15 cellular contexts compared by ENCODE assay signal in the genomic region with DNA sequence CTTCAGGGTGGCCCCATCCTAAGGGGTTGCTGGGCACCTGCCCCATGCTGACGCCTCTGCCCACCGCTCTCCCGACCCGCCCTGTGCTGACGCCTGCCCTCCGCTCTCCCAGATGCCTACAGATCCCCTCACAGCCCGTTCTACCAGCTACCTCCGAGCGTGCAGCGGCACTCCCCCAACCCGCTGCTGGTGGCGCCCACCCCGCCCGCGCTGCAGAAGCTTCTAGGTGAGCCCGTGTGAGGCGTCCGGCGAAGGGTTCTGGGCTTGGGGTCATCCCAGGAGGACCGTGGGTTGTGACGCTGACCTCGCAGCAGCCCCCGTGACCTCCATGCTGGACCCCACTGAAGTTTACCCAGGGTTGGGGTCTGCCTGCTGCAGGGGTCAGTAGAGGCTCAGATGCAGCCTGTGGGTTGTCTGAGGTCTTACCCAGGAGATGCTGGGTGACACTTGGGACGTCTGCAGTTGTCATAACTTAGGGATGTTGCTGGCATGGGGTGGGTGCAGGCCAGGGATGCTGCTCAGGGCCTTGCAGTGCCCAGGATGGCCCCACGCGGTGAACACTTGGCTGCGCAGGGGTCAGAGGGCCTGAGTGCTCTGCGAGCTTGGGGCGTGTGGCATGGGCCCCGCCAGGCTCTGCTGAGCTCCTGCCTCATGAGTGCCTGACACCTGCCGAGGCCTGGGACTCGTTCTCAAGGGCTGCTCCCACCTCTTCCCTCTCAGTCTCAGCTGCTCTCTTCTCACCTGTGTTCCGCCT. TPM values are rescaled to one million over a fixed set of nuclear protein-coding genes. Genes with fewer than 3 reads are reported as not detected.
DNase-seq lines count a peak whose midpoint lies in the region; ATAC-seq and TF ChIP-seq lines count a peak whose summit lies in the region.
"Had no signal": no experiment of that assay in that cellular context is flagged by ENCODE, and none has a peak within 500 bp of the region (broad histone marks: within the 10 kb centered on the region; RNA-seq: fewer than 3 reads in every experiment).

No MANE protein-coding gene starts in this region.

- H3K9me3 Mint-ChIP-seq in CD14-positive monocyte (no peaks in the 10 kb centered on the region), neural progenitor cell (no peaks in the 10 kb centered on the region)
- no peaks in the 10 kb centered on the region for H3K9me3 Mint-ChIP-seq in activated naive CD8-positive, alpha-beta T cell treated with anti-CD3 and anti-CD28 coated beads, Interleukin-2, amount 10 ng/mL, durations not matched to agents 7 days and 5 days
- H3K9me3 Mint-ChIP-seq in activated CD4-positive, alpha-beta memory T cell treated with anti-CD3 and anti-CD28 coated beads, Interleukin-2, amount 10 ng/mL, durations not matched to agents 7 days and 5 days, result no peaks in the 10 kb centered on the region

- no peak overlapping the region for H3K9ac ChIP-seq in neural progenitor cell

- CTCF ChIA-PET in activated CD4-positive, alpha-beta memory T cell treated with anti-CD3 and anti-CD28 coated beads, Interleukin-2, amount 10 ng/mL, durations not matched to agents 7 days and 5 days (lab: Charles Lee), result no interaction called here

- H3K4me3 ChIP-seq in neural progenitor cell (no peak overlapping the region), psoas muscle (no peak overlapping the region)

- no peaks in the 10 kb centered on the region for H3F3A ChIP-seq in neural progenitor cell (ENCODE audit: low read depth)

- no peak overlapping the region for H3K4me3 Mint-ChIP-seq in CD14-positive monocyte
- no peak overlapping the region for H3K4me3 Mint-ChIP-seq in activated naive CD8-positive, alpha-beta T cell treated with anti-CD3 and anti-CD28 coated beads, Interleukin-2, amount 10 ng/mL, durations not matched to agents 7 days and 5 days
- peak overlapping the region; percentile 35 for H3K4me3 Mint-ChIP-seq in neural progenitor cell
- H3K4me3 Mint-ChIP-seq in activated CD4-positive, alpha-beta memory T cell treated with anti-CD3 and anti-CD28 coated beads, Interleukin-2, amount 10 ng/mL, durations not matched to agents 7 days and 5 days, result no peak overlapping the region

- H3K36me3 Mint-ChIP-seq in CD14-positive monocyte (peaks cover 62 to 93% of the 10 kb centered on the region in 2 donors), neural progenitor cell (peaks cover 20% of the 10 kb centered on the region)
- H3K36me3 Mint-ChIP-seq in activated naive CD8-positive, alpha-beta T cell treated with anti-CD3 and anti-CD28 coated beads, Interleukin-2, amount 10 ng/mL, durations not matched to agents 7 days and 5 days, result peaks cover 9% of the 10 kb centered on the region
- peaks cover 37% of the 10 kb centered on the region for H3K36me3 Mint-ChIP-seq in activated CD4-positive, alpha-beta memory T cell treated with anti-CD3 and anti-CD28 coated beads, Interleukin-2, amount 10 ng/mL, durations not matched to agents 7 days and 5 days (ENCODE audit: low read depth)

- DNase-seq in CD14-positive monocyte (ENCODE audit: low spot score) (no peak), neural progenitor cell (ENCODE audit: low spot score) (no peak), GOT3 (lab: John Stamatoyannopoulos, UW) (no peak), psoas muscle (no peak)
- DNase-seq in activated naive CD8-positive, alpha-beta T cell treated with anti-CD3 and anti-CD28 coated beads, Interleukin-2, amount 10 ng/mL, durations not matched to agents 7 days and 5 days, result no peak
- DNase-seq in activated CD4-positive, alpha-beta memory T cell treated with anti-CD3 and anti-CD28 coated beads, Interleukin-2, amount 10 ng/mL, durations not matched to agents 7 days and 5 days, result no peak
- DNase-seq: GF-D8, KG1, NCI-H1417 treated with DMSO at 0.1 percent for 48 hours, NCI-H1930, NCI-H774, RPMI8226, SIG-M5 had no signal

- no peak overlapping the region for H3K27ac ChIP-seq in neural progenitor cell
- no peak overlapping the region for H3K27ac ChIP-seq in psoas muscle
- H3K27ac ChIP-seq: C4-2B had no signal

- H2AFZ ChIP-seq in neural progenitor cell (replicated peaks), result no peak overlapping the region

- no peak overlapping the region for H3K4me2 ChIP-seq in neural progenitor cell

- H3K4me1 ChIP-seq in neural progenitor cell, result peaks cover 5% of the 10 kb centered on the region
- H3K4me1 ChIP-seq in psoas muscle, result no peaks in the 10 kb centered on the region

- peaks cover 13% of the 10 kb centered on the region for H4K20me1 ChIP-seq in neural progenitor cell (ENCODE audit: low read depth)

- POLR2A ChIA-PET in activated naive CD8-positive, alpha-beta T cell treated with anti-CD3 and anti-CD28 coated beads, Interleukin-2, amount 10 ng/mL, durations not matched to agents 7 days and 5 days (lab: Charles Lee), result no interaction called here
- POLR2A ChIA-PET in activated CD4-positive, alpha-beta memory T cell treated with anti-CD3 and anti-CD28 coated beads, Interleukin-2, amount 10 ng/mL, durations not matched to agents 7 days and 5 days (lab: Charles Lee), result no interaction called here

- H3K36me3 ChIP-seq in neural progenitor cell, result no peaks in the 10 kb centered on the region
- peaks cover 0 to 94% of the 10 kb centered on the region in 2 donors for H3K36me3 ChIP-seq in psoas muscle (ENCODE audit: insufficient read depth in 1 of 2, low read depth in 1 of 2)

- peaks cover 0 to 2% (median 0%) of the 10 kb centered on the region in 3 donors for H3K27me3 Mint-ChIP-seq in CD14-positive monocyte (ENCODE audit: low read depth in 3 of 3)
- H3K27me3 Mint-ChIP-seq in activated naive CD8-positive, alpha-beta T cell treated with anti-CD3 and anti-CD28 coated beads, Interleukin-2, amount 10 ng/mL, durations not matched to agents 7 days and 5 days, result no peaks in the 10 kb centered on the region
- peaks cover 11% of the 10 kb centered on the region for H3K27me3 Mint-ChIP-seq in neural progenitor cell (ENCODE audit: insufficient read depth, low read depth)
- no peaks in the 10 kb centered on the region for H3K27me3 Mint-ChIP-seq in activated CD4-positive, alpha-beta memory T cell treated with anti-CD3 and anti-CD28 coated beads, Interleukin-2, amount 10 ng/mL, durations not matched to agents 7 days and 5 days

- H3K27me3 ChIP-seq in neural progenitor cell (no peaks in the 10 kb centered on the region), psoas muscle (ENCODE audit: insufficient read depth in 3 of 3, low read length in 2 of 3) (no peaks in the 10 kb centered on the region)

- H3K4me1 Mint-ChIP-seq in CD14-positive monocyte (no peaks in the 10 kb centered on the region), neural progenitor cell (no peaks in the 10 kb centered on the region)
- H3K4me1 Mint-ChIP-seq in activated naive CD8-positive, alpha-beta T cell treated with anti-CD3 and anti-CD28 coated beads, Interleukin-2, amount 10 ng/mL, durations not matched to agents 7 days and 5 days, result peaks cover 3% of the 10 kb centered on the region
- peaks cover 9% of the 10 kb centered on the region for H3K4me1 Mint-ChIP-seq in activated CD4-positive, alpha-beta memory T cell treated with anti-CD3 and anti-CD28 coated beads, Interleukin-2, amount 10 ng/mL, durations not matched to agents 7 days and 5 days

- ATAC-seq in activated naive CD8-positive, alpha-beta T cell treated with anti-CD3 and anti-CD28 coated beads, Interleukin-2, amount 10 ng/mL, durations not matched to agents 7 days and 5 days (ENCODE audit: low read depth), result no peak
- ATAC-seq in psoas muscle, result no peak

- H3K27ac Mint-ChIP-seq in CD14-positive monocyte, result peak overlapping the region in 5 of 7 donors; percentile 11 to 74 (median 21)
- H3K27ac Mint-ChIP-seq in activated naive CD8-positive, alpha-beta T cell treated with anti-CD3 and anti-CD28 coated beads, Interleukin-2, amount 10 ng/mL, durations not matched to agents 7 days and 5 days, result peak overlapping the region; percentile 54
- H3K27ac Mint-ChIP-seq in neural progenitor cell, result no peak overlapping the region
- H3K27ac Mint-ChIP-seq in activated CD4-positive, alpha-beta memory T cell treated with anti-CD3 and anti-CD28 coated beads, Interleukin-2, amount 10 ng/mL, durations not matched to agents 7 days and 5 days, result no peak overlapping the region

- 93 to 96% (median 95%) methylated on average over 29 to 33 of the region's 33 CpGs for WGBS in psoas muscle, 3 donors

- TF ChIP-seq CTCF in CD14-positive monocyte (IDR thresholded peaks at IDR 0.05), result no peak
- TF ChIP-seq CTCF in neural progenitor cell (IDR thresholded peaks at IDR 0.05), result no peak
- TF ChIP-seq CTCF in psoas muscle (IDR thresholded peaks at IDR 0.05), result no peak

- intact Hi-C loops in CD14-positive monocyte (cut with micrococcal nuclease), result no loop called here
- intact Hi-C loops in psoas muscle (cut with DNase I), result no loop called here

- no peaks in the 10 kb centered on the region for H3K79me2 ChIP-seq in neural progenitor cell (ENCODE audit: low read depth)

- H3K9me3 ChIP-seq in neural progenitor cell (ENCODE audit: low read depth) (no peaks in the 10 kb centered on the region), psoas muscle (no peaks in the 10 kb centered on the region)

RNA-seq across cellular contexts. Expression of a gene that starts 25.0 kb away (rescaled TPM):
- polyA plus RNA-seq in CD14-positive monocyte (10 to 100 TPM; 62.1 to 69.0 TPM), psoas muscle (100 to 1,000 TPM in 1 of 3 donors, 10 to 100 TPM in 2; 80.6 to 146 (median 95.3) TPM)
- total RNA-seq in activated naive CD8-positive, alpha-beta T cell treated with anti-CD3 and anti-CD28 coated beads, Interleukin-2, amount 10 ng/mL, durations not matched to agents 7 days and 5 days, result 10 to 100 TPM; 69.8 to 71.3 TPM
- total RNA-seq in neural progenitor cell (ENCODE audit: low replicate concordance) (77.6 and 145 TPM in 2 replicates), psoas muscle (10 to 100 TPM; 54.9 to 65.5 (median 60.0) TPM)
- 10 to 100 TPM; 58.3 to 60.4 TPM for total RNA-seq in activated CD4-positive, alpha-beta memory T cell treated with anti-CD3 and anti-CD28 coated beads, Interleukin-2, amount 10 ng/mL, durations not matched to agents 7 days and 5 days

RNA-seq across cellular contexts. Expression of a gene that starts 25.5 kb away (rescaled TPM):
- polyA plus RNA-seq in CD14-positive monocyte, result 10 to 100 TPM in 1 of 2 donors, 1 to 10 TPM in 1; 8.0 to 11.6 TPM
- total RNA-seq in activated naive CD8-positive, alpha-beta T cell treated with anti-CD3 and anti-CD28 coated beads, Interleukin-2, amount 10 ng/mL, durations not matched to agents 7 days and 5 days, result 100 to 1,000 TPM; 171 TPM
- 14.4 and 50.7 TPM in 2 replicates for total RNA-seq in neural progenitor cell (ENCODE audit: low replicate concordance)
- 10 to 100 TPM; 31.1 to 46.8 (median 40.2) TPM for total RNA-seq in psoas muscle
- polyA plus RNA-seq in psoas muscle, result 10 to 100 TPM; 25.9 to 33.6 (median 28.9) TPM
- total RNA-seq in activated CD4-positive, alpha-beta memory T cell treated with anti-CD3 and anti-CD28 coated beads, Interleukin-2, amount 10 ng/mL, durations not matched to agents 7 days and 5 days, result 100 to 1,000 TPM; 137 to 145 TPM

RNA-seq across cellular contexts. Expression of a gene that starts 38.0 kb away (rescaled TPM):
- polyA plus RNA-seq in CD14-positive monocyte, result not detected
- total RNA-seq in activated naive CD8-positive, alpha-beta T cell treated with anti-CD3 and anti-CD28 coated beads, Interleukin-2, amount 10 ng/mL, durations not matched to agents 7 days and 5 days, result 10 to 100 TPM in 1 of 2 experiments, 1 to 10 TPM in 1; 9.7 to 10.4 TPM
- 3.5 and 22.4 TPM in 2 replicates for total RNA-seq in neural progenitor cell (ENCODE audit: low replicate concordance)
- 1 to 10 TPM; 1.9 to 3.6 (median 2.7) TPM for total RNA-seq in psoas muscle
- polyA plus RNA-seq in psoas muscle, result 1 to 10 TPM in 1 of 3 donors, under 1 TPM in 2; 0.38 to 2.4 (median 0.53) TPM
- 1 to 10 TPM; 4.6 to 7.6 TPM for total RNA-seq in activated CD4-positive, alpha-beta memory T cell treated with anti-CD3 and anti-CD28 coated beads, Interleukin-2, amount 10 ng/mL, durations not matched to agents 7 days and 5 days

RNA-seq across cellular contexts. Expression of a gene that starts 45.1 kb away (rescaled TPM):
- under 1 TPM; 0.38 to 0.50 TPM for polyA plus RNA-seq in CD14-positive monocyte
- 1 to 10 TPM; 1.1 to 1.4 TPM for total RNA-seq in activated naive CD8-positive, alpha-beta T cell treated with anti-CD3 and anti-CD28 coated beads, Interleukin-2, amount 10 ng/mL, durations not matched to agents 7 days and 5 days
- 0.12 TPM in 1 of 2 replicates, not detected in the other for total RNA-seq in neural progenitor cell (ENCODE audit: low replicate concordance)
- 100 to 1,000 TPM; 107 to 191 (median 162) TPM for total RNA-seq in psoas muscle
- polyA plus RNA-seq in psoas muscle, result 100 to 1,000 TPM; 110 to 271 (median 130) TPM
- 1 to 10 TPM in 1 of 2 experiments, under 1 TPM in 1; 0.73 to 1.3 TPM for total RNA-seq in activated CD4-positive, alpha-beta memory T cell treated with anti-CD3 and anti-CD28 coated beads, Interleukin-2, amount 10 ng/mL, durations not matched to agents 7 days and 5 days
- total RNA-seq: NCI-H460 had no signal

RNA-seq across cellular contexts. Expression of a gene that starts 47.4 kb away (rescaled TPM):
- polyA plus RNA-seq in CD14-positive monocyte (under 1 TPM; 0.32 to 0.75 TPM), psoas muscle (10 to 100 TPM in 2 of 3 donors, 1 to 10 TPM in 1; 7.6 to 16.3 (median 15.5) TPM)
- 10 to 100 TPM; 50.1 to 56.2 TPM for total RNA-seq in activated naive CD8-positive, alpha-beta T cell treated with anti-CD3 and anti-CD28 coated beads, Interleukin-2, amount 10 ng/mL, durations not matched to agents 7 days and 5 days
- total RNA-seq in neural progenitor cell (ENCODE audit: low replicate concordance) (8.9 and 21.1 TPM in 2 replicates), psoas muscle (10 to 100 TPM; 11.2 to 25.9 (median 22.1) TPM)
- total RNA-seq in activated CD4-positive, alpha-beta memory T cell treated with anti-CD3 and anti-CD28 coated beads, Interleukin-2, amount 10 ng/mL, durations not matched to agents 7 days and 5 days, result 10 to 100 TPM; 55.7 to 57.1 TPM

Comparison
In these comparisons a context has a peak if more than half of its experiments do, and no peak if none do; other contexts are left out.
1. H3K27ac Mint-ChIP-seq: peak in CD14-positive monocyte (5 of 7) and activated naive CD8-positive, alpha-beta T cell treated with anti-CD3 and anti-CD28 coated beads, Interleukin-2, amount 10 ng/mL, durations not matched to agents 7 days and 5 days (single experiment); none in neural progenitor cell (single experiment) and activated CD4-positive, alpha-beta memory T cell treated with anti-CD3 and anti-CD28 coated beads, Interleukin-2, amount 10 ng/mL, durations not matched to agents 7 days and 5 days (single experiment).